Comparison of ENCODE assay signal across 8 cellular contexts in the genomic region with DNA sequence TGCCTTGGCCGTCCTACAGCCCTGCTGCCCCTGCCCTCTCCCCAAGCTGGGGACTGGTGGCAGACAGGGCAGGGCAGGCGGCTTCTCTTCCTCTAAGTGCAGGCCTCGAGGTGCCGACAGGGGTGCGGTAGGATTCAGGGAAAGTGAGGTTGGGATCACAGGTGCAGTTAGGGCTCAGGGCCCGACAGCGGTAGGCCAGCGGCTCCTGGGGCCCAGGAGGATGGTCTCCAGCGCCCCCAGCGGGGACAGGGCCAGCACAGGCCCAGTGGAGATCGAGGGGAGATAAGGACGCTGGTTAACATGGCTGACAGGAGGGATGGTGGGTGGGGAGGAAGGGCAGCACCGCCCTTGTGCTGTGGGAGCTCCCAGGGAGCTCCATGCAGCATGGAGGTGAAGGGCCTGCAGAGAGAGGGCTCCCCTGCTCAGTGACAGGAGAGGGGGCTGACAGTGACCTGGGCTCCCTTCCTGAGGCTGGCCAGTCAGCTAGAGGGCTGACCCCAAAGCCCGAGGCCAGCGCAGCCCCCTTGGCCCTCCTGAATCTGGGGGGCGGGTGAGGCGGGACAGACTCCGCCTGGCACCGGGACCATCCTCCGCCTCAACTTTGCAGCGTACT. TPM values are rescaled to one million over a fixed set of nuclear protein-coding genes. Genes with fewer than 3 reads are reported as not detected.
DNase-seq lines count a peak whose midpoint lies in the region; ATAC-seq and TF ChIP-seq lines count a peak whose summit lies in the region.

No MANE protein-coding gene starts in this region.

- H3K36me3 ChIP-seq in trophoblast cell (ENCODE audit: control insufficient read depth in 1 of 2, insufficient read depth in 2 of 2, low read length in 2 of 2): no peaks in the 10 kb centered on the region

- H3K79me2 ChIP-seq in H9 (ENCODE audit: insufficient read depth, low read length) (no peaks in the 10 kb centered on the region), trophoblast cell (ENCODE audit: control insufficient read depth, insufficient read depth, low read length, poor library complexity) (peaks cover 4% of the 10 kb centered on the region)

- no peak overlapping the region for H2BK12ac ChIP-seq in H9 (ENCODE audit: insufficient read length, low read depth, low read length)
- no peak overlapping the region for H2BK12ac ChIP-seq in trophoblast cell (ENCODE audit: low read length)

- H3K4me2 ChIP-seq in H9 (ENCODE audit: insufficient read depth, insufficient read length, low read length) (peak overlapping the region; percentile 15), trophoblast cell (ENCODE audit: low read length) (no peak overlapping the region)

- no peak overlapping the region for H2BK20ac ChIP-seq in H9 (ENCODE audit: low read depth, low read length, poor library complexity, severe bottlenecking)

- H4K5ac ChIP-seq in H9 (ENCODE audit: insufficient read length, low read depth, low read length): no peak overlapping the region

- H3K4ac ChIP-seq in H9 (ENCODE audit: low read depth, low read length): no peak overlapping the region; the same call in 1 of the 2 replicates
- H3K4ac ChIP-seq in trophoblast cell (ENCODE audit: low read depth, low read length): no peak overlapping the region

- H3K36me3 Mint-ChIP-seq in H9 (ENCODE audit: insufficient read depth in 1 of 3, low read depth in 3 of 3) (no peaks in the 10 kb centered on the region), T-cell (peaks cover 5% of the 10 kb centered on the region), endothelial cell (ENCODE audit: low read depth, unreplicated experiment) (peaks cover 4% of the 10 kb centered on the region)

- H4K91ac ChIP-seq in H9 (ENCODE audit: insufficient read length, low read depth, low read length) (no peak overlapping the region), trophoblast cell (ENCODE audit: low read depth, low read length) (no peak overlapping the region)

- ATAC-seq in T-cell (replicated peaks in 1 of 4) (no peak), HG02623 (IDR thresholded peaks at IDR 0.05; ENCODE audit: unreplicated experiment) (no peak), GM18873 (IDR thresholded peaks at IDR 0.05; ENCODE audit: low FRiP score, unreplicated experiment) (no peak)

- no peaks in the 10 kb centered on the region for H3K79me1 ChIP-seq in H9 (ENCODE audit: insufficient read depth, low read depth, low read length, poor library complexity, severe bottlenecking)
- H3K79me1 ChIP-seq in trophoblast cell (ENCODE audit: low read length): peaks cover 21% of the 10 kb centered on the region

- H3K27ac Mint-ChIP-seq in H9 (peak overlapping the region in 1 of 3 experiments; percentile 65; a peak in 1 of 7 replicates), T-cell (peak overlapping the region; percentile 91 to 95), endothelial cell (ENCODE audit: unreplicated experiment) (no peak overlapping the region)

- H2BK15ac ChIP-seq in H9 (ENCODE audit: low read depth, low read length): no peak overlapping the region

- H3K4me1 Mint-ChIP-seq in H9 (peaks cover 15 to 21% of the 10 kb centered on the region in 2 experiments), T-cell (peaks cover 54 to 59% (median 55%) of the 10 kb centered on the region in 3 donors), endothelial cell (ENCODE audit: unreplicated experiment) (peaks cover 13% of the 10 kb centered on the region)

- H2BK120ac ChIP-seq in H9 (ENCODE audit: low read depth, low read length, poor library complexity, severe bottlenecking) (no peak overlapping the region), trophoblast cell (ENCODE audit: insufficient read depth, low read length, poor library complexity) (no peak overlapping the region)

- H4K20me1 ChIP-seq in H9 (ENCODE audit: control insufficient read depth, insufficient read depth, insufficient read length): no peaks in the 10 kb centered on the region

- WGBS in H9 (ENCODE audit: extremely low coverage, insufficient read length, low lambda C conversion rate): no CpG with 5 or more reads among the region's 21 CpGs
- WGBS in trophoblast cell (ENCODE audit: extremely low coverage, insufficient coverage, insufficient read length): no CpG with 5 or more reads among the region's 21 CpGs

- H3K23ac ChIP-seq in H9 (ENCODE audit: insufficient read length, low read depth, low read length) (no peak overlapping the region), trophoblast cell (ENCODE audit: low read length) (no peak overlapping the region)

- no peak overlapping the region for H3T11ph ChIP-seq in H9 (ENCODE audit: low read length)

- H3K27me3 Mint-ChIP-seq in H9 (ENCODE audit: low read depth) (peaks cover 79% of the 10 kb centered on the region), T-cell (no peaks in the 10 kb centered on the region), endothelial cell (ENCODE audit: unreplicated experiment) (peaks cover 30% of the 10 kb centered on the region)

- H3K14ac ChIP-seq in H9 (ENCODE audit: insufficient read depth, low read length): no peak overlapping the region; the same call in 1 of the 2 replicates
- no peak overlapping the region for H3K14ac ChIP-seq in trophoblast cell (ENCODE audit: low read length)

- H3K27ac ChIP-seq in H9 (ENCODE audit: insufficient read length, low read depth, low read length) (no peak overlapping the region), trophoblast cell (ENCODE audit: low read depth, low read length) (no peak overlapping the region)

- H2AK5ac ChIP-seq in H9 (ENCODE audit: insufficient read length, low read length): no peak overlapping the region
- H2AK5ac ChIP-seq in trophoblast cell (ENCODE audit: low read length): no peak overlapping the region

- POLR2A ChIA-PET in AG04449 (lab: Yijun Ruan, JAX): no interaction called here
- POLR2A ChIA-PET in T-cell (lab: Charles Lee): interaction anchor here in 1 of 2 donors (1.0 kb wide), 1 partner anchor 421 kb away, joined by 5 read pairs; a partner anchor contains a TSS

- DNase-seq in AG04449 (ENCODE audit: low read depth, low spot score) (no peak), H9 (peak; percentile 82), T-cell (peak in 22 of 34 experiments; percentile 33 to 65 (median 49)), endothelial cell (ENCODE audit: low spot score) (peak; percentile 77), trophoblast cell (peak; percentile 58), D341Med (ENCODE audit: low spot score) (no peak)

- H3K9me3 Mint-ChIP-seq in H9 (no peaks in the 10 kb centered on the region), T-cell (no peaks in the 10 kb centered on the region), endothelial cell (ENCODE audit: unreplicated experiment) (no peaks in the 10 kb centered on the region)

- no peak overlapping the region for H4K12ac ChIP-seq in trophoblast cell (ENCODE audit: low read depth, low read length)

- H3K18ac ChIP-seq in H9 (ENCODE audit: insufficient read length, low read depth, low read length) (peak overlapping the region; percentile 69), trophoblast cell (ENCODE audit: low read length) (no peak overlapping the region)

- H3K9ac ChIP-seq in H9 (ENCODE audit: extremely low read depth, insufficient read length, low read length) (no peak overlapping the region), trophoblast cell (ENCODE audit: low read length) (no peak overlapping the region)

- no peak overlapping the region for H3K56ac ChIP-seq in H9 (ENCODE audit: insufficient read length, low read depth, low read length)

- H2BK5ac ChIP-seq in H9 (ENCODE audit: insufficient read length, low read length): no peak overlapping the region
- H2BK5ac ChIP-seq in trophoblast cell (ENCODE audit: low read depth, low read length, poor library complexity): no peak overlapping the region

- H3K4me1 ChIP-seq in H9 (ENCODE audit: insufficient read depth, low read length): no peaks in the 10 kb centered on the region
- H3K4me1 ChIP-seq in trophoblast cell (ENCODE audit: control insufficient read depth in 1 of 2, insufficient read depth in 2 of 2, low read length in 2 of 2): peaks cover 29 to 46% of the 10 kb centered on the region in 2 experiments

- H2AFZ ChIP-seq in H9 (ENCODE audit: low read length) (no peak overlapping the region), trophoblast cell (ENCODE audit: insufficient read depth, low read length, poor library complexity) (peak overlapping the region; percentile 1)

- H3K4me3 Mint-ChIP-seq in H9 (peak overlapping the region in 1 of 2 experiments; percentile 75; a peak in 3 of 5 replicates), T-cell (peak overlapping the region in 2 of 3 donors; percentile 65 to 87), endothelial cell (ENCODE audit: unreplicated experiment) (no peak overlapping the region)

- H3K27me3 ChIP-seq in H9 (ENCODE audit: insufficient read depth, low read length): peaks cover 26% of the 10 kb centered on the region; the same call in 1 of the 2 replicates
- peaks cover 21% of the 10 kb centered on the region for H3K27me3 ChIP-seq in trophoblast cell (ENCODE audit: insufficient read depth, low read length)

- CTCF ChIA-PET in AG04449 (lab: Yijun Ruan, JAX): interaction anchor here (0.6 to 1.5 kb wide), 4 partner anchors 9 to 123 kb away, joined by 3 to 4 read pairs (median 3); no protein-coding TSS in a partner anchor
- CTCF ChIA-PET in T-cell (lab: Charles Lee): no interaction called here

- no peaks in the 10 kb centered on the region for H3K9me3 ChIP-seq in H9 (ENCODE audit: control insufficient read depth, low read depth, low read length)
- peaks cover 4% of the 10 kb centered on the region for H3K9me3 ChIP-seq in trophoblast cell (ENCODE audit: insufficient read depth, low read depth, low read length)

- H3K23me2 ChIP-seq in H9 (ENCODE audit: insufficient read length, low read depth, low read length, poor library complexity, severe bottlenecking): peaks cover 10% of the 10 kb centered on the region

- H4K8ac ChIP-seq in H9 (replicated peaks; ENCODE audit: insufficient read length, low read depth, low read length) (no peak overlapping the region), trophoblast cell (ENCODE audit: low read depth, low read length) (no peak overlapping the region)

- TF ChIP-seq CTCF in AG04449 (IDR thresholded peaks at IDR 0.05; ENCODE audit: insufficient read depth, low read length, missing control alignments): peak; percentile 44
- peak; percentile 79 for TF ChIP-seq CTCF in H9 (conservative IDR thresholded peaks at IDR 0.05)
- TF ChIP-seq CTCF in endothelial cell (IDR thresholded peaks at IDR 0.05; ENCODE audit: unreplicated experiment): no peak

- H3K4me3 ChIP-seq in AG04449 (ENCODE audit: low read depth, low read length) (no peak overlapping the region), trophoblast cell (ENCODE audit: low read depth, low read length) (no peak overlapping the region)

RNA-seq across cellular contexts. Expression of a gene that starts 0.9 kb away (rescaled TPM):
- total RNA-seq in H9 (2021) (6.9 and 8.8 TPM in 2 replicates), T-cell (100 to 1,000 TPM; 224 to 477 (median 329) TPM), endothelial cell (ENCODE audit: unreplicated experiment) (2.5 TPM)
- polyA plus RNA-seq in trophoblast cell (2013): 44.7 and 45.0 TPM in 2 replicates

RNA-seq across cellular contexts. Expression of a gene that starts 5.2 kb away (rescaled TPM):
- 26.2 TPM in 2 replicates for total RNA-seq in H9 (2021)
- total RNA-seq in T-cell: 100 to 1,000 TPM in 1 of 5 donors, 10 to 100 TPM in 4; 32.8 to 186 (median 37.5) TPM
- total RNA-seq in endothelial cell (ENCODE audit: unreplicated experiment): 11.5 TPM
- 8.8 and 8.9 TPM in 2 replicates for polyA plus RNA-seq in trophoblast cell (2013)

RNA-seq across cellular contexts. Expression of a gene that starts 11.2 kb away (rescaled TPM):
- total RNA-seq in H9 (2021) (5.7 and 7.2 TPM in 2 replicates), T-cell (10 to 100 TPM in 4 of 5 donors, 1 to 10 TPM in 1; 6.4 to 38.7 (median 19.7) TPM), endothelial cell (ENCODE audit: unreplicated experiment) (67.4 TPM)
- polyA plus RNA-seq in trophoblast cell (2013): 85.1 and 90.0 TPM in 2 replicates

RNA-seq across cellular contexts. Expression of a gene that starts 40.6 kb away (rescaled TPM):
- total RNA-seq in H9 (2021) (1.0 and 2.6 TPM in 2 replicates), T-cell (1 to 10 TPM; 1.8 to 6.7 (median 4.0) TPM), endothelial cell (ENCODE audit: unreplicated experiment) (1.6 TPM)
- 0.12 TPM in 2 replicates for polyA plus RNA-seq in trophoblast cell (2013)

Comparison
In these comparisons a context has a peak if more than half of its experiments do, and no peak if none do; other contexts are left out.
1. DNase-seq: peak in H9 (single experiment), T-cell (22 of 34), endothelial cell (single experiment) and trophoblast cell (2 of 2); none in AG04449 (single experiment) and D341Med (single experiment).
2. RNA of a gene that starts 0.9 kb away (total RNA-seq): 224 to 477 TPM in T-cell; 6.9 to 8.8 TPM in H9 and 2.5 TPM in endothelial cell (single experiment); every median in the first group is over 10 times any median in the second.